In genomic region chr11:131579932-131580387, GRCh38 we compare ENCODE assay signal across 9 cellular contexts.
DNase-seq lines count a peak whose midpoint lies in the region; ATAC-seq, FAIRE-seq and TF ChIP-seq lines count a peak whose summit lies in the region.
"Had no signal": no experiment of that assay in that cellular context is flagged by ENCODE, and none has a peak within 500 bp of the region (broad histone marks: within the 10 kb centered on the region; RNA-seq: fewer than 3 reads in every experiment).

No MANE protein-coding gene starts in this region.

- no peaks in the 10 kb centered on the region for H3K36me3 Mint-ChIP-seq in activated CD8-positive, alpha-beta T cell treated with anti-CD3 and anti-CD28 coated beads for 36 hours (ENCODE audit: low read depth)
- no peaks in the 10 kb centered on the region for H3K36me3 Mint-ChIP-seq in activated CD8-positive, alpha-beta T cell treated with anti-CD3 and anti-CD28 coated beads, Interleukin-2, amount 10 ng/mL, durations not matched to agents 7 days and 5 days (ENCODE audit: low read depth)
- no peaks in the 10 kb centered on the region for H3K36me3 Mint-ChIP-seq in activated naive CD8-positive, alpha-beta T cell treated with anti-CD3 and anti-CD28 coated beads, Interleukin-2, amount 50 U/mL, for 24 hours (ENCODE audit: low read depth)
- H3K36me3 Mint-ChIP-seq: activated naive CD8-positive, alpha-beta T cell treated with anti-CD3 and anti-CD28 coated beads, Interleukin-2, amount 10 ng/mL, durations not matched to agents 7 days and 5 days had no signal

- no peak overlapping the region for H3K4me3 Mint-ChIP-seq in activated CD8-positive, alpha-beta T cell treated with anti-CD3 and anti-CD28 coated beads for 36 hours
- no peak overlapping the region for H3K4me3 Mint-ChIP-seq in activated CD8-positive, alpha-beta T cell treated with anti-CD3 and anti-CD28 coated beads, Interleukin-2, amount 10 ng/mL, durations not matched to agents 7 days and 5 days
- H3K4me3 Mint-ChIP-seq in activated naive CD8-positive, alpha-beta T cell treated with anti-CD3 and anti-CD28 coated beads, Interleukin-2, amount 50 U/mL, for 24 hours, result no peak overlapping the region
- H3K4me3 Mint-ChIP-seq: activated naive CD8-positive, alpha-beta T cell treated with anti-CD3 and anti-CD28 coated beads, Interleukin-2, amount 10 ng/mL, durations not matched to agents 7 days and 5 days had no signal

- peak; percentile 25 for TF ChIP-seq CTCF in activated CD8-positive, alpha-beta T cell treated with anti-CD3 and anti-CD28 coated beads for 36 hours (IDR thresholded peaks at IDR 0.05)

- FAIRE-seq in RCC 7860 (lab: Jason Lieb, UNC), result no peak

- H3K27me3 Mint-ChIP-seq in activated CD8-positive, alpha-beta T cell treated with anti-CD3 and anti-CD28 coated beads for 36 hours, result peaks cover 5% of the 10 kb centered on the region
- no peaks in the 10 kb centered on the region for H3K27me3 Mint-ChIP-seq in activated CD8-positive, alpha-beta T cell treated with anti-CD3 and anti-CD28 coated beads, Interleukin-2, amount 10 ng/mL, durations not matched to agents 7 days and 5 days (ENCODE audit: low read depth)
- H3K27me3 Mint-ChIP-seq in activated naive CD8-positive, alpha-beta T cell treated with anti-CD3 and anti-CD28 coated beads, Interleukin-2, amount 50 U/mL, for 24 hours, result no peaks in the 10 kb centered on the region
- H3K27me3 Mint-ChIP-seq: activated naive CD8-positive, alpha-beta T cell treated with anti-CD3 and anti-CD28 coated beads, Interleukin-2, amount 10 ng/mL, durations not matched to agents 7 days and 5 days had no signal

- ATAC-seq in activated CD8-positive, alpha-beta T cell treated with anti-CD3 and anti-CD28 coated beads for 36 hours, result no peak
- no peak for ATAC-seq in activated CD8-positive, alpha-beta T cell treated with anti-CD3 and anti-CD28 coated beads, Interleukin-2, amount 10 ng/mL, durations not matched to agents 7 days and 5 days
- ATAC-seq in HG02852 (IDR thresholded peaks at IDR 0.05; ENCODE audit: unreplicated experiment), result peak; percentile 48
- no peak for ATAC-seq in activated naive CD8-positive, alpha-beta T cell treated with anti-CD3 and anti-CD28 coated beads, Interleukin-2, amount 50 U/mL, for 24 hours

- peak; percentile 5 for DNase-seq in activated CD8-positive, alpha-beta T cell treated with anti-CD3 and anti-CD28 coated beads for 36 hours
- no peak for DNase-seq in activated CD8-positive, alpha-beta T cell treated with anti-CD3 and anti-CD28 coated beads, Interleukin-2, amount 10 ng/mL, durations not matched to agents 7 days and 5 days
- DNase-seq in RCC 7860 (ENCODE audit: low spot score), result peak; percentile 9
- DNase-seq in head of caudate nucleus, result peak in 29 of 42 donors; percentile 39 to 88 (median 64)
- DNase-seq in NCI-H2029 treated with DMSO at 0.1 percent for 48 hours (lab: John Stamatoyannopoulos, UW), result no peak
- DNase-seq in activated T-cell treated with anti-CD3 and anti-CD28 coated beads, Interleukin-2, amount 50 U/mL, for 1 hour, result no peak
- no peak for DNase-seq in activated naive CD8-positive, alpha-beta T cell treated with anti-CD3 and anti-CD28 coated beads, Interleukin-2, amount 50 U/mL, for 24 hours
- DNase-seq: activated naive CD8-positive, alpha-beta T cell treated with anti-CD3 and anti-CD28 coated beads, Interleukin-2, amount 10 ng/mL, durations not matched to agents 7 days and 5 days had no signal

- CTCF ChIA-PET in activated CD8-positive, alpha-beta T cell treated with anti-CD3 and anti-CD28 coated beads for 36 hours (lab: Charles Lee), result interaction anchor here (2.8 kb wide), 1 partner anchor 95 kb away, joined by 12 read pairs; no protein-coding TSS in a partner anchor
- CTCF ChIA-PET in activated CD8-positive, alpha-beta T cell treated with anti-CD3 and anti-CD28 coated beads, Interleukin-2, amount 10 ng/mL, durations not matched to agents 7 days and 5 days (lab: Charles Lee), result no interaction called here

- no peaks in the 10 kb centered on the region for H3K9me3 Mint-ChIP-seq in activated CD8-positive, alpha-beta T cell treated with anti-CD3 and anti-CD28 coated beads for 36 hours
- no peaks in the 10 kb centered on the region for H3K9me3 Mint-ChIP-seq in activated CD8-positive, alpha-beta T cell treated with anti-CD3 and anti-CD28 coated beads, Interleukin-2, amount 10 ng/mL, durations not matched to agents 7 days and 5 days (ENCODE audit: insufficient read depth)
- H3K9me3 Mint-ChIP-seq in activated naive CD8-positive, alpha-beta T cell treated with anti-CD3 and anti-CD28 coated beads, Interleukin-2, amount 50 U/mL, for 24 hours, result no peaks in the 10 kb centered on the region
- H3K9me3 Mint-ChIP-seq: activated naive CD8-positive, alpha-beta T cell treated with anti-CD3 and anti-CD28 coated beads, Interleukin-2, amount 10 ng/mL, durations not matched to agents 7 days and 5 days had no signal

- POLR2A ChIA-PET in activated CD8-positive, alpha-beta T cell treated with anti-CD3 and anti-CD28 coated beads for 36 hours (lab: Charles Lee), result no interaction called here
- POLR2A ChIA-PET in activated CD8-positive, alpha-beta T cell treated with anti-CD3 and anti-CD28 coated beads, Interleukin-2, amount 10 ng/mL, durations not matched to agents 7 days and 5 days (lab: Charles Lee), result no interaction called here

- intact Hi-C loops in activated CD8-positive, alpha-beta T cell treated with anti-CD3 and anti-CD28 coated beads for 36 hours (cut with micrococcal nuclease), result no loop called here
- intact Hi-C loops in head of caudate nucleus (cut with DNase I), result loop anchor here (5.0 kb wide), 1 partner anchor 48 kb away; no protein-coding TSS in a partner anchor

- H3K4me1 Mint-ChIP-seq in activated CD8-positive, alpha-beta T cell treated with anti-CD3 and anti-CD28 coated beads for 36 hours (ENCODE audit: low read depth), result no peaks in the 10 kb centered on the region
- no peaks in the 10 kb centered on the region for H3K4me1 Mint-ChIP-seq in activated CD8-positive, alpha-beta T cell treated with anti-CD3 and anti-CD28 coated beads, Interleukin-2, amount 10 ng/mL, durations not matched to agents 7 days and 5 days (ENCODE audit: low read depth)
- no peaks in the 10 kb centered on the region for H3K4me1 Mint-ChIP-seq in activated naive CD8-positive, alpha-beta T cell treated with anti-CD3 and anti-CD28 coated beads, Interleukin-2, amount 50 U/mL, for 24 hours
- H3K4me1 Mint-ChIP-seq: activated naive CD8-positive, alpha-beta T cell treated with anti-CD3 and anti-CD28 coated beads, Interleukin-2, amount 10 ng/mL, durations not matched to agents 7 days and 5 days had no signal

- H3K27ac Mint-ChIP-seq in activated CD8-positive, alpha-beta T cell treated with anti-CD3 and anti-CD28 coated beads for 36 hours, result no peak overlapping the region
- H3K27ac Mint-ChIP-seq in activated CD8-positive, alpha-beta T cell treated with anti-CD3 and anti-CD28 coated beads, Interleukin-2, amount 10 ng/mL, durations not matched to agents 7 days and 5 days, result no peak overlapping the region
- H3K27ac Mint-ChIP-seq in activated naive CD8-positive, alpha-beta T cell treated with anti-CD3 and anti-CD28 coated beads, Interleukin-2, amount 50 U/mL, for 24 hours, result no peak overlapping the region
- H3K27ac Mint-ChIP-seq: activated naive CD8-positive, alpha-beta T cell treated with anti-CD3 and anti-CD28 coated beads, Interleukin-2, amount 10 ng/mL, durations not matched to agents 7 days and 5 days had no signal

Comparison
In these comparisons a context has a peak if more than half of its experiments do, and no peak if none do; other contexts are left out.
1. DNase-seq: peak in activated CD8-positive, alpha-beta T cell treated with anti-CD3 and anti-CD28 coated beads for 36 hours (single experiment), RCC 7860 (single experiment) and head of caudate nucleus (29 of 42); none in activated CD8-positive, alpha-beta T cell treated with anti-CD3 and anti-CD28 coated beads, Interleukin-2, amount 10 ng/mL, durations not matched to agents 7 days and 5 days (single experiment), NCI-H2029 treated with DMSO at 0.1 percent for 48 hours (single experiment), activated T-cell treated with anti-CD3 and anti-CD28 coated beads, Interleukin-2, amount 50 U/mL, for 1 hour (single experiment) and activated naive CD8-positive, alpha-beta T cell treated with anti-CD3 and anti-CD28 coated beads, Interleukin-2, amount 50 U/mL, for 24 hours (single experiment).